ENCODE assay signal across 22 cellular contexts in genomic region chr6:17059022-17059421, GRCh38. TPM values are rescaled to one million over a fixed set of nuclear protein-coding genes. Genes with fewer than 3 reads are reported as not detected.
"Had no signal": no experiment of that assay in that cellular context is flagged by ENCODE, and none has a peak within 500 bp of the region (broad histone marks: within the 10 kb centered on the region; RNA-seq: fewer than 3 reads in every experiment).

No MANE protein-coding gene starts in this region.

- H3K9me3 ChIP-seq: Peyer's patch had no signal

- H3K27ac ChIP-seq: brain microvascular endothelial cell, Peyer's patch, RWPE1 had no signal

- H3K27me3 ChIP-seq: brain microvascular endothelial cell, Peyer's patch had no signal

- DNase-seq: activated CD4-positive, alpha-beta T cell treated with anti-CD3 and anti-CD28 coated beads for 4 hours; activated CD4-positive, alpha-beta T cell treated with anti-CD3 and anti-CD28 coated beads, Interleukin-2, amount 50 U/mL, for 4 hours; activated CD8-positive, alpha-beta T cell treated with anti-CD3 and anti-CD28 coated beads, Interleukin-2, amount 10 ng/mL, durations not matched to agents 7 days and 5 days; activated effector memory CD4-positive, alpha-beta T cell treated with anti-CD3 and anti-CD28 coated beads, Interleukin-2, amount 50 U/mL, for 16 hours; activated naive CD4-positive, alpha-beta T cell treated with Interleukin-2 at 50 U/mL for 16 hours; activated T-cell treated with anti-CD3 and anti-CD28 coated beads, Interleukin-2, amount 50 U/mL, for 24 hours; brain microvascular endothelial cell; KG1; NCI-H1048; NCI-H146; NCI-H187 treated with DMSO at 0.1 percent for 48 hours; NCI-H2081 treated with DMSO at 0.1 percent for 48 hours; NCI-H446; NCI-H524; Peyer's patch; SHP77 treated with DMSO at 0.1 percent for 48 hours had no signal

- ATAC-seq: activated CD4-positive, CD25-positive, alpha-beta regulatory T cell treated with anti-CD3 and anti-CD28 coated beads, Interleukin-2, amount 50 U/mL, for 24 hours; activated CD8-positive, alpha-beta T cell treated with anti-CD3 and anti-CD28 coated beads, Interleukin-2, amount 10 ng/mL, durations not matched to agents 7 days and 5 days had no signal

- H3K36me3 ChIP-seq: brain microvascular endothelial cell, Peyer's patch had no signal

- H3K4me3 ChIP-seq: Peyer's patch had no signal

- H3K4me1 ChIP-seq: Peyer's patch had no signal

RNA-seq across cellular contexts. Expression of gene STMND1, which starts 42.8 kb away (rescaled TPM):
- total RNA-seq: activated CD8-positive, alpha-beta T cell treated with anti-CD3 and anti-CD28 coated beads, Interleukin-2, amount 10 ng/mL, durations not matched to agents 7 days and 5 days; LHCN-M2; M059J; Peyer's patch; SK-MEL-5 had no signal
- polyA plus RNA-seq: IgD-negative memory B cell had no signal
